Comparison of ENCODE assay signal across 4 cellular contexts in genomic region chr1:71695084-71695483, GRCh38.
"Had no signal": no experiment of that assay in that cellular context is flagged by ENCODE, and none has a peak within 500 bp of the region (broad histone marks: within the 10 kb centered on the region; RNA-seq: fewer than 3 reads in every experiment).

No MANE protein-coding gene starts in this region.

- ATAC-seq: HepG2, K562 had no signal

- DNase-seq: KBM-7 had no signal

- H3K27ac ChIP-seq: HL-60 had no signal

- H3K4me3 ChIP-seq: K562 had no signal
